Comparison of ENCODE assay signal across 20 cellular contexts in genomic region chr4:181566490-181566889, GRCh38.
A peak's percentile ranks its signal among the peaks of the same experiment; 100 is the strongest.
DNase-seq lines count a peak whose midpoint lies in the region; ATAC-seq, FAIRE-seq and TF ChIP-seq lines count a peak whose summit lies in the region.
"Had no signal": no experiment of that assay in that cellular context is flagged by ENCODE, and none has a peak within 500 bp of the region (broad histone marks: within the 10 kb centered on the region; RNA-seq: fewer than 3 reads in every experiment).

No MANE protein-coding gene starts in this region.

- H3K27me3 ChIP-seq in smooth muscle cell (ENCODE audit: low read depth) (no peaks in the 10 kb centered on the region), HepG2 (ENCODE audit: control insufficient read depth in 1 of 2, insufficient read depth in 2 of 2, low read length in 2 of 2) (peaks cover 0 to 4% of the 10 kb centered on the region in 2 experiments; a peak in 3 of 5 replicates)
- H3K27me3 ChIP-seq: thyroid gland had no signal

- CTCF ChIA-PET in HEK293 (lab: Yijun Ruan, JAX), result interaction anchor here (0.9 kb wide), 1 partner anchor 1235 kb away, joined by 3 read pairs; no protein-coding TSS in a partner anchor
- CTCF ChIA-PET in HepG2 (lab: Yijun Ruan, JAX; ENCODE audit: low intra/inter-chr PET ratio, low total read pairs), result no interaction called here

- 37% methylated on average over 7 of the region's 7 CpGs for WGBS in smooth muscle cell (ENCODE audit: low lambda C conversion rate)
- WGBS in HepG2 (ENCODE audit: low lambda C conversion rate), result 19% methylated on average over 7 of the region's 7 CpGs

- H3K9ac ChIP-seq in smooth muscle cell (ENCODE audit: low read depth) (no peak overlapping the region), HepG2 (ENCODE audit: insufficient read depth, low read depth, low read length) (no peak overlapping the region)

- H3K9me3 Mint-ChIP-seq in glutamatergic neuron (ENCODE audit: unreplicated experiment), result peaks cover 9% of the 10 kb centered on the region
- H3K9me3 Mint-ChIP-seq: activated CD4-positive, alpha-beta T cell treated with anti-CD3 and anti-CD28 coated beads, Interleukin-2, amount 10 ng/mL, durations not matched to agents 24 days and 14 days; activated naive CD4-positive, alpha-beta T cell treated with anti-CD3 and anti-CD28 coated beads, Interleukin-2, amount 50 U/mL, for 24 hours had no signal

- no peaks in the 10 kb centered on the region for H3F3A ChIP-seq in smooth muscle cell (ENCODE audit: low read depth)

- H3K4me1 Mint-ChIP-seq in glutamatergic neuron (ENCODE audit: low read depth, unreplicated experiment), result peaks cover 29% of the 10 kb centered on the region
- H3K4me1 Mint-ChIP-seq: activated CD4-positive, alpha-beta T cell treated with anti-CD3 and anti-CD28 coated beads, Interleukin-2, amount 10 ng/mL, durations not matched to agents 24 days and 14 days; activated naive CD4-positive, alpha-beta T cell treated with anti-CD3 and anti-CD28 coated beads, Interleukin-2, amount 50 U/mL, for 24 hours; central memory CD8-positive, alpha-beta T cell; IgD-negative memory B cell had no signal

- intact Hi-C loops in HepG2 (cut with micrococcal nuclease; ENCODE audit: unreplicated experiment), result no loop called here

- H3K4me3 Mint-ChIP-seq in glutamatergic neuron (ENCODE audit: unreplicated experiment), result peak overlapping the region; percentile 60
- H3K4me3 Mint-ChIP-seq: activated CD4-positive, alpha-beta T cell treated with anti-CD3 and anti-CD28 coated beads, Interleukin-2, amount 10 ng/mL, durations not matched to agents 24 days and 14 days; activated naive CD4-positive, alpha-beta T cell treated with anti-CD3 and anti-CD28 coated beads, Interleukin-2, amount 50 U/mL, for 24 hours; central memory CD8-positive, alpha-beta T cell; IgD-negative memory B cell had no signal

- no TSS peak for BruUV-seq in HepG2 (replicated peaks; lab: Mats Ljungman, UMichigan)

- in situ Hi-C loops in astrocyte of the cerebellum (cut with HindIII; ENCODE audit: low sequenced_read_pairs) (no loop called here), HepG2 (cut with HindIII; ENCODE audit: extremely low pct_ligation_motif_present, low pct_unique_long_range_greater_than_20kb) (loop anchor here (25.0 kb wide), 1 partner anchor 1246 kb away; no protein-coding TSS in a partner anchor)

- no peaks in the 10 kb centered on the region for H3K36me3 Mint-ChIP-seq in glutamatergic neuron (ENCODE audit: unreplicated experiment)
- H3K36me3 Mint-ChIP-seq: activated naive CD4-positive, alpha-beta T cell treated with anti-CD3 and anti-CD28 coated beads, Interleukin-2, amount 50 U/mL, for 24 hours; IgD-negative memory B cell had no signal

- H3K4me3 ChIP-seq in HEK293 (ENCODE audit: low read depth, low read length), result no peak overlapping the region
- no peak overlapping the region for H3K4me3 ChIP-seq in astrocyte of the cerebellum (ENCODE audit: low read depth, low read length)
- H3K4me3 ChIP-seq in smooth muscle cell, result no peak overlapping the region
- H3K4me3 ChIP-seq in HepG2 (replicated peaks in 1 of 3; ENCODE audit: insufficient read depth in 1 of 3, low read depth in 2 of 3, low read length in 3 of 3), result no peak overlapping the region
- H3K4me3 ChIP-seq: thyroid gland had no signal

- H3K36me3 ChIP-seq in HEK293 (ENCODE audit: control insufficient read depth in 2 of 2, insufficient read depth in 1 of 2, low read length in 2 of 2) (no peaks in the 10 kb centered on the region), smooth muscle cell (ENCODE audit: low read depth) (no peaks in the 10 kb centered on the region), HepG2 (replicated peaks in 1 of 2; ENCODE audit: control insufficient read depth in 1 of 2, insufficient read depth in 2 of 2, low read length in 2 of 2) (no peaks in the 10 kb centered on the region)
- H3K36me3 ChIP-seq: thyroid gland had no signal

- ATAC-seq in HepG2 (no peak), GM18498 (IDR thresholded peaks at IDR 0.05; ENCODE audit: unreplicated experiment) (no peak)

- no peaks in the 10 kb centered on the region for H4K20me1 ChIP-seq in smooth muscle cell (ENCODE audit: low read depth)
- no peaks in the 10 kb centered on the region for H4K20me1 ChIP-seq in HepG2 (ENCODE audit: insufficient read depth, low read length)

- H3K79me2 ChIP-seq in smooth muscle cell (ENCODE audit: low read depth) (no peaks in the 10 kb centered on the region), HepG2 (ENCODE audit: insufficient read depth, low read length) (no peaks in the 10 kb centered on the region)

- no peak for TF ChIP-seq EP300 in HepG2 (IDR thresholded peaks at IDR 0.05; ENCODE audit: low read depth in 2 of 2, low read length in 2 of 2)
- no peak for TF ChIP-seq EP300 in HepG2 (CRISPR knock-in tag; IDR thresholded peaks at IDR 0.05; ENCODE audit: borderline replicate concordance)

- POLR2A ChIA-PET in HEK293 (lab: Yijun Ruan, JAX) (no interaction called here), HepG2 (lab: Yijun Ruan, JAX) (no interaction called here)

- no peak for TF ChIP-seq CTCF in HEK293 (tag by site-specific recombination; IDR thresholded peaks at IDR 0.05)
- TF ChIP-seq CTCF in astrocyte of the cerebellum (IDR thresholded peaks at IDR 0.05; ENCODE audit: low read depth, low read length, missing control alignments), result no peak
- no peak for TF ChIP-seq CTCF in glutamatergic neuron (IDR thresholded peaks at IDR 0.05; ENCODE audit: partially characterized antibody, unreplicated experiment)
- no peak for TF ChIP-seq CTCF in smooth muscle cell (IDR thresholded peaks at IDR 0.05; ENCODE audit: borderline replicate concordance, insufficient read depth, poor library complexity, severe bottlenecking)
- TF ChIP-seq CTCF in HepG2 (CRISPR knock-in tag; IDR thresholded peaks at IDR 0.05), result no peak

- H2AFZ ChIP-seq in smooth muscle cell (ENCODE audit: low read depth) (no peak overlapping the region), HepG2 (ENCODE audit: low read length) (no peak overlapping the region)

- no peak for TF ChIP-seq POLR2A in HepG2 (IDR thresholded peaks at IDR 0.05; ENCODE audit: insufficient read depth in 1 of 2, low read depth in 2 of 2, low read length in 2 of 2)

- no peak for FAIRE-seq in HepG2 (lab: Jason Lieb, UNC)
- FAIRE-seq: kidney had no signal

- H3K9me3 ChIP-seq in HEK293 (ENCODE audit: control insufficient read depth, insufficient read depth, low read depth, low read length) (no peaks in the 10 kb centered on the region), smooth muscle cell (replicated peaks; ENCODE audit: low read depth) (no peaks in the 10 kb centered on the region), HepG2 (ENCODE audit: low read length) (no peaks in the 10 kb centered on the region)
- H3K9me3 ChIP-seq: thyroid gland had no signal

- no peak for TF ChIP-seq RAD21 in HepG2 (CRISPR knock-in tag; IDR thresholded peaks at IDR 0.05)

- H3K27ac Mint-ChIP-seq in glutamatergic neuron (ENCODE audit: unreplicated experiment), result peak overlapping the region; percentile 85
- H3K27ac Mint-ChIP-seq: activated CD4-positive, alpha-beta T cell treated with anti-CD3 and anti-CD28 coated beads, Interleukin-2, amount 10 ng/mL, durations not matched to agents 24 days and 14 days; activated naive CD4-positive, alpha-beta T cell treated with anti-CD3 and anti-CD28 coated beads, Interleukin-2, amount 50 U/mL, for 24 hours; IgD-negative memory B cell had no signal

- peaks cover 6% of the 10 kb centered on the region for H3K27me3 Mint-ChIP-seq in glutamatergic neuron (ENCODE audit: unreplicated experiment)
- H3K27me3 Mint-ChIP-seq: activated CD4-positive, alpha-beta T cell treated with anti-CD3 and anti-CD28 coated beads, Interleukin-2, amount 10 ng/mL, durations not matched to agents 24 days and 14 days; activated naive CD4-positive, alpha-beta T cell treated with anti-CD3 and anti-CD28 coated beads, Interleukin-2, amount 50 U/mL, for 24 hours; central memory CD8-positive, alpha-beta T cell; IgD-negative memory B cell had no signal

- H3K27ac ChIP-seq in HEK293 (ENCODE audit: extremely low read depth, low read depth, low read length) (no peak overlapping the region), smooth muscle cell (ENCODE audit: low read depth) (no peak overlapping the region), HepG2 (ENCODE audit: extremely low read length, insufficient read depth, low read length) (no peak overlapping the region)
- H3K27ac ChIP-seq: C4-2B, thyroid gland had no signal

- H3K4me2 ChIP-seq in smooth muscle cell (peak overlapping the region; percentile 36), HepG2 (ENCODE audit: low read depth, low read length) (no peak overlapping the region)

- DNase-seq in astrocyte of the cerebellum (ENCODE audit: low read depth) (peak; percentile 81), glutamatergic neuron (peak; percentile 39), smooth muscle cell (lab: John Stamatoyannopoulos, UW; ENCODE audit: unreplicated experiment) (no peak), HepG2 (ENCODE audit: low spot score) (no peak), NCI-H1694 treated with DMSO at 0.1 percent for 48 hours (lab: John Stamatoyannopoulos, UW) (no peak)
- DNase-seq: activated CD4-positive, alpha-beta T cell treated with anti-CD3 and anti-CD28 coated beads, Interleukin-2, amount 10 ng/mL, durations not matched to agents 24 days and 14 days; DMS53; kidney; midbrain; MV-4-11; NCI-H2107; NCI-H526; stimulated activated CD4-positive, alpha-beta T cell treated with anti-CD3 and anti-CD28 coated beads, Interleukin-4, amount 100 ng/mL, for 4 hours; thyroid gland had no signal

- H3K4me1 ChIP-seq in HEK293 (ENCODE audit: control insufficient read depth, insufficient read depth, low read length) (no peaks in the 10 kb centered on the region), smooth muscle cell (ENCODE audit: low read depth) (no peaks in the 10 kb centered on the region), HepG2 (ENCODE audit: insufficient read depth, low read length) (no peaks in the 10 kb centered on the region)
- H3K4me1 ChIP-seq: thyroid gland had no signal

TF ChIP-seq in HEK293, 187 proteins besides CTCF, POLR2A, EP300 and RAD21:
- TF ChIP-seq ZNF2 (tag by site-specific recombination; IDR thresholded peaks at IDR 0.05) (no peak), ZNF157 (tag by site-specific recombination; IDR thresholded peaks at IDR 0.05) (peak; percentile 70), ZNF548 (tag by site-specific recombination; IDR thresholded peaks at IDR 0.05) (no peak)

TF ChIP-seq in HepG2, 621 proteins besides CTCF, POLR2A, EP300 and RAD21 (continues in another document):
- TF ChIP-seq MTF1 (CRISPR knock-in tag; IDR thresholded peaks at IDR 0.05) (no peak), MAFG (CRISPR knock-in tag; IDR thresholded peaks at IDR 0.05) (no peak), BCL3 (CRISPR knock-in tag; IDR thresholded peaks at IDR 0.05) (no peak), ZNF562 (CRISPR knock-in tag; IDR thresholded peaks at IDR 0.05; ENCODE audit: borderline replicate concordance) (no peak)

Comparison
In these comparisons a context has a peak if more than half of its experiments do, and no peak if none do; other contexts are left out.
1. DNase-seq: peak in astrocyte of the cerebellum (single experiment) and glutamatergic neuron (single experiment); none in smooth muscle cell (single experiment), HepG2 (single experiment) and NCI-H1694 treated with DMSO at 0.1 percent for 48 hours (single experiment).